8 cellular contexts compared by ENCODE assay signal in the genomic region with DNA sequence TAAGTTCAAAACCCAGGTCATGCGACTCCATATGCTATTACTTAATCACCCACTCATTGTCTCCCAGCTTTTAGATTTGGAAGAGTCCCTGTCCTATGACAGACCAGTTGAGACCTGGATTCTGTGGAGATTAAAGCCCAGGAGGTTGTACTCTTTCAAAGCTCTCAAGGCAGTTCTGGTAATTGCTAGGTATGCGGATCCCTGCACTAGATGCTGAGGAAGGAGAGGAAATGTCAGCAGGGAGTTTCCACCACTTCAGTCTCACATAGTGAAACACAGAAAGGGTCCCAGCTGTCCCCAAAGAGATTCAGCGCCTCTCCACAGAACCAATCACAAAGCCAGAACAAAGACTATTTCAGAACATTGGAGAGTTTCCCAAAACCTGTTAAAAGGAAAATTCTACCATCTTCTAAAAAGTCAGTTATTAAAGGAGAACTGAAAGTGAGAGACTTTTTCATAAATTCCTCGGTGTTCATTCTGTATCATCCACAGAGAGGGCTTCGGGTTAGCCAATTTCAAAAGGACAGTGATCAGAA.
DNase-seq lines count a peak whose midpoint lies in the region; ATAC-seq and TF ChIP-seq lines count a peak whose summit lies in the region.

No MANE protein-coding gene starts in this region.

- peak overlapping the region; percentile 61 for H3K27ac ChIP-seq in effector memory CD4-positive, alpha-beta T cell (ENCODE audit: insufficient read depth, low read length, poor library complexity, severe bottlenecking)

- H3K36me3 ChIP-seq in effector memory CD4-positive, alpha-beta T cell (ENCODE audit: control insufficient read depth, insufficient read depth, low read length): peaks cover 5% of the 10 kb centered on the region

- H3K4me3 ChIP-seq in effector memory CD4-positive, alpha-beta T cell (ENCODE audit: insufficient read depth, low read depth, low read length, poor library complexity, severe bottlenecking): no peak overlapping the region

- DNase-seq in GM13977 (ENCODE audit: low spot score) (peak; percentile 53), GF-D8 (lab: John Stamatoyannopoulos, UW) (no peak), superior temporal gyrus (ENCODE audit: extremely low spot score) (no peak), COLO829 (ENCODE audit: low spot score) (no peak)
- DNase-seq in effector memory CD4-positive, alpha-beta T cell: no peak

- ATAC-seq in GM21381 (IDR thresholded peaks at IDR 0.05; ENCODE audit: unreplicated experiment) (peak; percentile 44), HG03442 (IDR thresholded peaks at IDR 0.05; ENCODE audit: unreplicated experiment) (peak; percentile 41), HG02840 (IDR thresholded peaks at IDR 0.05; ENCODE audit: low FRiP score, unreplicated experiment) (no peak)

- no peaks in the 10 kb centered on the region for H3K9me3 ChIP-seq in effector memory CD4-positive, alpha-beta T cell (ENCODE audit: control insufficient read depth, low read length)

- in situ Hi-C loops in GM13977 (cut with MboI; ENCODE audit: low pct_unique_long_range_greater_than_20kb, low sequenced_read_pairs, unreplicated experiment): no loop called here

- TF ChIP-seq CTCF in GM13977 (IDR thresholded peaks at IDR 0.05; ENCODE audit: extremely low read depth, insufficient read depth, missing control alignments): no peak

- no peaks in the 10 kb centered on the region for H3K27me3 ChIP-seq in effector memory CD4-positive, alpha-beta T cell (replicated peaks; ENCODE audit: control insufficient read depth, insufficient read depth, low read length, poor library complexity, severe bottlenecking)

- H3K4me1 ChIP-seq in effector memory CD4-positive, alpha-beta T cell (ENCODE audit: control insufficient read depth, insufficient read depth, low read length, poor library complexity, severe bottlenecking): peaks cover 30% of the 10 kb centered on the region
